8 cellular contexts compared by ENCODE assay signal in genomic region chr12:22543246-22544037, GRCh38. TPM values are rescaled to one million over a fixed set of nuclear protein-coding genes. Genes with fewer than 3 reads are reported as not detected.
DNase-seq lines count a peak whose midpoint lies in the region; ATAC-seq and TF ChIP-seq lines count a peak whose summit lies in the region.

No MANE protein-coding gene starts in this region.

- DNase-seq in NCI-H446 treated with DMSO at 0.1 percent for 48 hours (lab: John Stamatoyannopoulos, UW) (peak; percentile 14), activated T-cell treated with anti-CD3 and anti-CD28 coated beads for 24 hours (ENCODE audit: low read depth) (peak; percentile 29)
- peak; percentile 7 to 73 (median 51) for DNase-seq in stimulated activated naive CD4-positive, alpha-beta T cell (lab: John Stamatoyannopoulos, UW)

- H3K4me1 ChIP-seq in esophagus (ENCODE audit: control insufficient read depth in 2 of 2, insufficient read depth in 2 of 2, low read length in 1 of 2) = peaks cover 0 to 2% of the 10 kb centered on the region in 2 donors
- peaks cover 10 to 22% of the 10 kb centered on the region in 2 donors for H3K4me1 ChIP-seq in muscle layer of duodenum (ENCODE audit: control insufficient read depth in 1 of 2, insufficient read depth in 2 of 2, low read length in 2 of 2)

- TF ChIP-seq CTCF in 22Rv1 (IDR thresholded peaks at IDR 0.05) = no peak

- peak overlapping the region; percentile 84 to 86 for H3K4me3 ChIP-seq in esophagus (ENCODE audit: low read depth in 1 of 2, low read length in 2 of 2)
- peak overlapping the region; percentile 86 to 97 for H3K4me3 ChIP-seq in muscle layer of duodenum (ENCODE audit: low read depth in 1 of 2, low read length in 2 of 2)

- H3K9me3 ChIP-seq in esophagus (ENCODE audit: control insufficient read depth in 2 of 2, insufficient read depth in 1 of 2, low read depth in 1 of 2, low read length in 1 of 2) = no peaks in the 10 kb centered on the region
- H3K9me3 ChIP-seq in muscle layer of duodenum (ENCODE audit: control insufficient read depth in 1 of 2, low read length in 2 of 2) = no peaks in the 10 kb centered on the region

- no peaks in the 10 kb centered on the region for H3K27me3 ChIP-seq in esophagus (ENCODE audit: control insufficient read depth in 1 of 2, insufficient read depth in 2 of 2, low read length in 2 of 2)
- H3K27me3 ChIP-seq in muscle layer of duodenum (ENCODE audit: low read depth, low read length) = no peaks in the 10 kb centered on the region

- H3K27ac ChIP-seq in 22Rv1 = peak overlapping the region; percentile 92
- peak overlapping the region; percentile 96 to 99 for H3K27ac ChIP-seq in esophagus (ENCODE audit: low read depth in 2 of 2, low read length in 1 of 2)
- peak overlapping the region; percentile 82 for H3K27ac ChIP-seq in muscle layer of duodenum (ENCODE audit: low read length)

- 4 to 5% methylated on average over 28 of the region's 28 CpGs for WGBS in esophagus, 2 donors

- no peaks in the 10 kb centered on the region for H3K36me3 ChIP-seq in esophagus (ENCODE audit: control insufficient read depth in 2 of 2, insufficient read depth in 2 of 2, low read length in 1 of 2)
- no peaks in the 10 kb centered on the region for H3K36me3 ChIP-seq in muscle layer of duodenum (ENCODE audit: control insufficient read depth in 1 of 2, insufficient read depth in 2 of 2, low read length in 2 of 2)

- peak; percentile 39 for ATAC-seq in GM18867 (IDR thresholded peaks at IDR 0.05; ENCODE audit: unreplicated experiment)
- ATAC-seq in HG03064 (IDR thresholded peaks at IDR 0.05; ENCODE audit: low read depth, unreplicated experiment) = peak; percentile 48

RNA-seq across cellular contexts. Expression of gene C2CD5, which starts 0.9 kb away (rescaled TPM):
- 1 to 10 TPM; 9.2 to 9.5 TPM for polyA plus RNA-seq in esophagus

Comparison
In these comparisons a context has a peak if more than half of its experiments do, and no peak if none do; other contexts are left out.
1. Peak in every context shown above with its lines: DNase-seq, ATAC-seq, H3K4me3 ChIP-seq and H3K27ac ChIP-seq.